ENCODE assay signal across 19 cellular contexts in genomic region chr7:141151726-141152125, GRCh38.
"Had no signal": no experiment of that assay in that cellular context is flagged by ENCODE, and none has a peak within 500 bp of the region (broad histone marks: within the 10 kb centered on the region; RNA-seq: fewer than 3 reads in every experiment).

No MANE protein-coding gene starts in this region.

- ATAC-seq: left lobe of liver, pancreas, right cardiac atrium had no signal

- H3K4me3 ChIP-seq: colonic mucosa, heart left ventricle, pancreas, thoracic aorta, transverse colon had no signal

- H3K27me3 Mint-ChIP-seq: naive B cell; progenitor cell of endocrine pancreas; stimulated activated naive CD8-positive, alpha-beta T cell treated with anti-CD3 and anti-CD28 coated beads, Interleukin-15, Interleukin-2, amounts not matched to agents 100 ng/mL and 50 ng/mL, for 24 hours had no signal

- H3K4me3 Mint-ChIP-seq: mesothelial cell of epicardium; naive B cell; neural crest cell; stimulated activated naive CD8-positive, alpha-beta T cell treated with anti-CD3 and anti-CD28 coated beads, Interleukin-15, Interleukin-2, amounts not matched to agents 100 ng/mL and 50 ng/mL, for 24 hours had no signal

- H3K27ac Mint-ChIP-seq: mesothelial cell of epicardium; naive B cell; progenitor cell of endocrine pancreas; stimulated activated naive CD8-positive, alpha-beta T cell treated with anti-CD3 and anti-CD28 coated beads, Interleukin-15, Interleukin-2, amounts not matched to agents 100 ng/mL and 50 ng/mL, for 24 hours had no signal

- H3K4me1 ChIP-seq: colonic mucosa, heart left ventricle, pancreas, transverse colon had no signal

- H3K4me1 Mint-ChIP-seq: mesothelial cell of epicardium had no signal

- H3K9me3 ChIP-seq: colonic mucosa, pancreas, thoracic aorta, transverse colon had no signal

- H3K9me3 Mint-ChIP-seq: mesothelial cell of epicardium; naive B cell; neural crest cell; stimulated activated naive CD8-positive, alpha-beta T cell treated with anti-CD3 and anti-CD28 coated beads, Interleukin-15, Interleukin-2, amounts not matched to agents 100 ng/mL and 50 ng/mL, for 24 hours had no signal

- H3K27ac ChIP-seq: colonic mucosa, heart left ventricle, pancreas, thoracic aorta, transverse colon had no signal

- H3K36me3 ChIP-seq: colonic mucosa, heart left ventricle, pancreas, thoracic aorta, transverse colon had no signal

- DNase-seq: caudate nucleus; colonic mucosa; effector CD4-positive, alpha-beta T cell; foreskin melanocyte; heart left ventricle; hippocampal formation; naive B cell; nucleus accumbens; pancreas; right cardiac atrium; small intestine; stimulated activated CD4-positive, alpha-beta T cell treated with anti-CD3 and anti-CD28 coated beads, Interleukin-12 subunit alpha, Interleukin-12 subunit beta, amount 100 ng/mL, for 4 hours; transverse colon had no signal

- H3K27me3 ChIP-seq: colonic mucosa, heart left ventricle, pancreas, transverse colon had no signal

- H3K36me3 Mint-ChIP-seq: mesothelial cell of epicardium, naive B cell had no signal

- FAIRE-seq: pancreas, small intestine had no signal
